6 cellular contexts compared by ENCODE assay signal in the genomic region with DNA sequence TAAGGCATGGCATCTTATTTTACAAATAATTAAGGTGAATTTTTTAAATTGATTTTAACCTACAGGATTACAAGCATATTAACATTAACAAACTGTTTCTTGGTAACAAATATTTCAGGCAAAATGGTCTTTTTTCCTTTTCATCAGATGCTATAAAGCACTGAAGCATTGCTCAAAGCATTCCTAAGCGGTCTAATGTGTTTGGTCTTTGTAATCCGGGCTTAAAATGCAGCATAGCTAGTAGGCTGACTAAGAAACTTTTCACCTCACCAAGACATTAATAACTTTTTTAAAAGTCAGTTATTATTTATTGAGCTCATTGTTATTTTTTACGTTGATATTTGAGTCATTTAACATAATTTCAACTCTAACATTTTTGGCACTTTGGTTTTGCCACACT.
"Had no signal": no experiment of that assay in that cellular context is flagged by ENCODE, and none has a peak within 500 bp of the region (broad histone marks: within the 10 kb centered on the region; RNA-seq: fewer than 3 reads in every experiment).

No MANE protein-coding gene starts in this region.

- H3K4me2 ChIP-seq: GM23338 had no signal

- H3K4me3 ChIP-seq: GM23338, K562 had no signal

- DNase-seq: H9, HCEC 1CT, IMR-90, KG1 had no signal

- H2AFZ ChIP-seq: GM23338 had no signal
